34 cellular contexts compared by ENCODE assay signal in the genomic region with DNA sequence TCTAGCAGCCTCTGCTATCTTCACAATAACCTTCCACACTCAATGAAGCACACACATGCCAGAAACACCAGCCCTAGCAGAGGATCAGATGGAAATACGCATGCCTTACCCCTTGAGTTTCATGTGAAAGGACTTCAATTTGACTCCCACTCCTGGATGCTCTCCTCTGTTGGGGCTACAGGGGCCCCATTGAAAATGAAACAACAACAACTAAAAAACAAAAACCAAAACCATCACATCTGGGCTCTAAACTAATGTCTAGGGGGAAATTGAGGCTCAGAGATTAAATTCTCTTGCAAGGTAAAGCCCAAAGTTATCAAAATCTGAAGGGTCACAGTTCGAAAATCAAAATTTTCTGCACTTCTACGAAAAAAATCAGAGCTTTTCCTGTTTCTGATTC. TPM values are rescaled to one million over a fixed set of nuclear protein-coding genes. Genes with fewer than 3 reads are reported as not detected.
"Had no signal": no experiment of that assay in that cellular context is flagged by ENCODE, and none has a peak within 500 bp of the region (broad histone marks: within the 10 kb centered on the region; RNA-seq: fewer than 3 reads in every experiment).

No MANE protein-coding gene starts in this region.

- DNase-seq: activated CD4-positive, alpha-beta memory T cell treated with anti-CD3 and anti-CD28 coated beads, Interleukin-2, amount 10 ng/mL, durations not matched to agents 7 days and 5 days; activated CD4-positive, alpha-beta T cell treated with anti-CD3 and anti-CD28 coated beads for 1 hour; activated CD4-positive, alpha-beta T cell treated with anti-CD3 and anti-CD28 coated beads, Interleukin-2, amount 10 ng/mL, durations not matched to agents 7 days and 5 days; activated CD8-positive, alpha-beta memory T cell treated with anti-CD3 and anti-CD28 coated beads, Interleukin-2, amount 50 U/mL, for 48 hours; activated gamma-delta T cell; activated naive CD4-positive, alpha-beta T cell treated with anti-CD3 and anti-CD28 coated beads, Interleukin-2, amount 10 ng/mL, durations not matched to agents 7 days and 5 days; activated naive CD8-positive, alpha-beta T cell treated with anti-CD3 and anti-CD28 coated beads, Interleukin-2, amount 10 ng/mL, durations not matched to agents 7 days and 5 days; activated T-cell treated with anti-CD3 and anti-CD28 coated beads, Interleukin-2, amount 50 U/mL, for 24 hours; amniotic stem cell; brain microvascular endothelial cell; dorsolateral prefrontal cortex; effector memory CD4-positive, alpha-beta T cell; left lung; lower lobe of right lung; mesenchymal stem cell; naive thymus-derived CD8-positive, alpha-beta T cell; nucleus accumbens; stimulated activated CD4-positive, alpha-beta T cell treated with anti-CD3 and anti-CD28 coated beads, Interleukin-1b, Interleukin-23, amount 100 ng/mL, for 48 hours; stimulated activated CD4-positive, alpha-beta T cell treated with anti-CD3 and anti-CD28 coated beads, Interleukin-4, amount 100 ng/mL, for 4 hours; stimulated activated CD8-positive, alpha-beta memory T cell treated with anti-CD3 and anti-CD28 coated beads, Interleukin-4, amount 100 ng/mL, for 48 hours; stimulated activated naive CD8-positive, alpha-beta T cell treated with anti-CD3 and anti-CD28 coated beads, Interleukin-15, amount 100 ng/mL, for 72 hours; substantia nigra had no signal

- H3K79me2 ChIP-seq: parathyroid adenoma had no signal

- ATAC-seq: left lung; lower lobe of right lung; naive thymus-derived CD8-positive, alpha-beta T cell; stimulated activated memory B cell treated with anti-CD40 and anti-IgM and Interleukin-4, amounts not matched to agents 10 μg/mL and 1 μg/mL and 100 μg/mL, for 72 hours; stimulated activated naive CD8-positive, alpha-beta T cell treated with anti-CD3 and anti-CD28 coated beads, Interleukin-15, amount 100 ng/mL, for 72 hours; WTC11 had no signal

- H3K27me3 Mint-ChIP-seq: stimulated activated memory B cell treated with anti-CD40 and anti-IgM and Interleukin-4, amounts not matched to agents 10 μg/mL and 1 μg/mL and 100 μg/mL, for 72 hours; stimulated activated naive CD8-positive, alpha-beta T cell treated with anti-CD3 and anti-CD28 coated beads, Interleukin-15, amount 100 ng/mL, for 72 hours had no signal

- H3K27ac Mint-ChIP-seq: activated CD4-positive, alpha-beta memory T cell treated with anti-CD3 and anti-CD28 coated beads, Interleukin-2, amount 10 ng/mL, durations not matched to agents 7 days and 5 days; activated CD4-positive, alpha-beta T cell treated with anti-CD3 and anti-CD28 coated beads, Interleukin-2, amount 10 ng/mL, durations not matched to agents 7 days and 5 days; activated naive CD4-positive, alpha-beta T cell treated with anti-CD3 and anti-CD28 coated beads, Interleukin-2, amount 10 ng/mL, durations not matched to agents 7 days and 5 days; activated naive CD8-positive, alpha-beta T cell treated with anti-CD3 and anti-CD28 coated beads, Interleukin-2, amount 10 ng/mL, durations not matched to agents 7 days and 5 days; activated T-cell treated with anti-CD3 and anti-CD28 coated beads, Interleukin-2, amount 50 U/mL, for 24 hours; naive thymus-derived CD8-positive, alpha-beta T cell; stimulated activated memory B cell treated with anti-CD40 and anti-IgM and Interleukin-4, amounts not matched to agents 10 μg/mL and 1 μg/mL and 100 μg/mL, for 72 hours; stimulated activated naive CD8-positive, alpha-beta T cell treated with anti-CD3 and anti-CD28 coated beads, Interleukin-15, amount 100 ng/mL, for 72 hours; type B pancreatic cell; WTC11 had no signal

- H3K27me3 ChIP-seq: brain microvascular endothelial cell, dorsolateral prefrontal cortex, left lung, right atrium auricular region had no signal

- H3K36me3 ChIP-seq: brain microvascular endothelial cell, left lung, lower lobe of right lung, right atrium auricular region had no signal

- H3K4me1 ChIP-seq: left lung, right atrium auricular region had no signal

- H3K36me3 Mint-ChIP-seq: activated naive CD8-positive, alpha-beta T cell treated with anti-CD3 and anti-CD28 coated beads, Interleukin-2, amount 10 ng/mL, durations not matched to agents 7 days and 5 days; naive thymus-derived CD8-positive, alpha-beta T cell; stimulated activated memory B cell treated with anti-CD40 and anti-IgM and Interleukin-4, amounts not matched to agents 10 μg/mL and 1 μg/mL and 100 μg/mL, for 72 hours; type B pancreatic cell; WTC11 had no signal

- H3K9me3 ChIP-seq: left lung, lower lobe of right lung, right atrium auricular region had no signal

- H3K9ac ChIP-seq: parathyroid adenoma had no signal

- H3K4me3 Mint-ChIP-seq: activated CD4-positive, alpha-beta memory T cell treated with anti-CD3 and anti-CD28 coated beads, Interleukin-2, amount 10 ng/mL, durations not matched to agents 7 days and 5 days; activated CD4-positive, alpha-beta T cell treated with anti-CD3 and anti-CD28 coated beads, Interleukin-2, amount 10 ng/mL, durations not matched to agents 7 days and 5 days; activated naive CD4-positive, alpha-beta T cell treated with anti-CD3 and anti-CD28 coated beads, Interleukin-2, amount 10 ng/mL, durations not matched to agents 7 days and 5 days; activated naive CD8-positive, alpha-beta T cell treated with anti-CD3 and anti-CD28 coated beads, Interleukin-2, amount 10 ng/mL, durations not matched to agents 7 days and 5 days; activated T-cell treated with anti-CD3 and anti-CD28 coated beads, Interleukin-2, amount 50 U/mL, for 24 hours; naive thymus-derived CD8-positive, alpha-beta T cell; neural crest cell; stimulated activated memory B cell treated with anti-CD40 and anti-IgM and Interleukin-4, amounts not matched to agents 10 μg/mL and 1 μg/mL and 100 μg/mL, for 72 hours; stimulated activated naive CD8-positive, alpha-beta T cell treated with anti-CD3 and anti-CD28 coated beads, Interleukin-15, amount 100 ng/mL, for 72 hours; type B pancreatic cell; WTC11 had no signal

- H3K9me3 Mint-ChIP-seq: activated CD4-positive, alpha-beta memory T cell treated with anti-CD3 and anti-CD28 coated beads, Interleukin-2, amount 10 ng/mL, durations not matched to agents 7 days and 5 days; activated naive CD8-positive, alpha-beta T cell treated with anti-CD3 and anti-CD28 coated beads, Interleukin-2, amount 10 ng/mL, durations not matched to agents 7 days and 5 days; activated T-cell treated with anti-CD3 and anti-CD28 coated beads, Interleukin-2, amount 50 U/mL, for 24 hours; naive thymus-derived CD8-positive, alpha-beta T cell; stimulated activated memory B cell treated with anti-CD40 and anti-IgM and Interleukin-4, amounts not matched to agents 10 μg/mL and 1 μg/mL and 100 μg/mL, for 72 hours; stimulated activated naive CD8-positive, alpha-beta T cell treated with anti-CD3 and anti-CD28 coated beads, Interleukin-15, amount 100 ng/mL, for 72 hours; type B pancreatic cell had no signal

- H2AFZ ChIP-seq: parathyroid adenoma had no signal

- H3K4me3 ChIP-seq: coronary artery, dorsolateral prefrontal cortex, left lung, lower lobe of right lung, right atrium auricular region, smooth muscle cell had no signal

- H3K4me1 Mint-ChIP-seq: neural crest cell; stimulated activated memory B cell treated with anti-CD40 and anti-IgM and Interleukin-4, amounts not matched to agents 10 μg/mL and 1 μg/mL and 100 μg/mL, for 72 hours; WTC11 had no signal

- H3K4me2 ChIP-seq: smooth muscle cell had no signal

- H3K27ac ChIP-seq: brain microvascular endothelial cell, coronary artery, dorsolateral prefrontal cortex, left lung, lower lobe of right lung, parathyroid adenoma, right atrium auricular region had no signal

RNA-seq across cellular contexts. Expression of gene GPR150, which starts 18.7 kb away (rescaled TPM):
- total RNA-seq: cardiac septum, cerebellum, frontal cortex, neural crest cell, right atrium auricular region had no signal

RNA-seq across cellular contexts. Expression of gene SPATA9, which starts 44.2 kb away (rescaled TPM):
- total RNA-seq: activated CD4-positive, alpha-beta memory T cell treated with anti-CD3 and anti-CD28 coated beads, Interleukin-2, amount 10 ng/mL, durations not matched to agents 7 days and 5 days; activated CD4-positive, alpha-beta T cell treated with anti-CD3 and anti-CD28 coated beads, Interleukin-2, amount 10 ng/mL, durations not matched to agents 7 days and 5 days; activated naive CD8-positive, alpha-beta T cell treated with anti-CD3 and anti-CD28 coated beads, Interleukin-2, amount 10 ng/mL, durations not matched to agents 7 days and 5 days; cardiac septum; epithelial cell of proximal tubule; lower lobe of right lung; naive thymus-derived CD8-positive, alpha-beta T cell; smooth muscle cell; WTC11 had no signal
- polyA plus RNA-seq: smooth muscle cell had no signal
